In genomic region chr9:94913550-94913949, GRCh38 we compare ENCODE assay signal across 10 cellular contexts.
DNase-seq lines count a peak whose midpoint lies in the region; ATAC-seq and TF ChIP-seq lines count a peak whose summit lies in the region.
"Had no signal": no experiment of that assay in that cellular context is flagged by ENCODE, and none has a peak within 500 bp of the region (broad histone marks: within the 10 kb centered on the region; RNA-seq: fewer than 3 reads in every experiment).

No MANE protein-coding gene starts in this region.

- H4K20me1 ChIP-seq in hepatocyte (ENCODE audit: insufficient read depth, poor library complexity, severe bottlenecking), result no peaks in the 10 kb centered on the region

- H3K36me3 ChIP-seq in HUES64 (ENCODE audit: insufficient read depth, low read length), result no peaks in the 10 kb centered on the region
- H3K36me3 ChIP-seq in Panc1 (ENCODE audit: control insufficient read depth, insufficient read depth, low read length), result no peaks in the 10 kb centered on the region
- H3K36me3 ChIP-seq in hepatocyte (replicated peaks; ENCODE audit: insufficient read depth, low read depth), result no peaks in the 10 kb centered on the region
- no peaks in the 10 kb centered on the region for H3K36me3 ChIP-seq in skeletal muscle tissue (ENCODE audit: control insufficient read depth in 3 of 3, insufficient read depth in 3 of 3, low read length in 3 of 3)

- H3K79me2 ChIP-seq in hepatocyte, result peaks cover 20% of the 10 kb centered on the region

- WGBS in HUES64, result 54% methylated on average over 4 of the region's 4 CpGs
- WGBS in hepatocyte (ENCODE audit: low lambda C conversion rate, missing lambda C conversion rate), result 37% methylated on average over 4 of the region's 4 CpGs

- H3K4me2 ChIP-seq in hepatocyte, result peak overlapping the region; percentile 9

- H3K27ac ChIP-seq in HUES64 (ENCODE audit: low read depth, low read length) (peak overlapping the region; percentile 9), Panc1 (ENCODE audit: low read length) (peak overlapping the region; percentile 98), hepatocyte (peak overlapping the region; percentile 82), skeletal muscle tissue (ENCODE audit: low read depth, low read length) (peak overlapping the region; percentile 29)

- DNase-seq in Panc1 (ENCODE audit: low read depth, low spot score), result no peak
- no peak for DNase-seq in hepatocyte (ENCODE audit: low spot score)
- no peak for DNase-seq in AG08396 (ENCODE audit: low spot score)
- DNase-seq: activated CD4-positive, alpha-beta T cell treated with anti-CD3 and anti-CD28 coated beads, Interleukin-2, amount 10 ng/mL, durations not matched to agents 24 days and 14 days; activated naive CD4-positive, alpha-beta T cell; T-cell had no signal

- no TSS peak for BruUV-seq in Panc1 (replicated peaks; lab: Mats Ljungman, UMichigan)

- TF ChIP-seq CTCF in Panc1 (IDR thresholded peaks at IDR 0.05) (no peak), hepatocyte (IDR thresholded peaks at IDR 0.05; ENCODE audit: poor library complexity) (no peak)

- in situ Hi-C loops in Panc1 (cut with HindIII; ENCODE audit: low pct_unique_long_range_greater_than_20kb, low sequenced_read_pairs), result no loop called here

- CTCF ChIA-PET in Panc1 (lab: Charles Lee), result interaction anchor here (0.5 kb wide), 1 partner anchor 93 kb away, joined by 7 read pairs; no protein-coding TSS in a partner anchor

- POLR2A ChIA-PET in Panc1 (lab: Charles Lee), result interaction anchor here (0.7 kb wide), 1 partner anchor 95 kb away, joined by 3 read pairs; no protein-coding TSS in a partner anchor

- H3K9me3 ChIP-seq in HUES64 (ENCODE audit: insufficient read depth, low read depth, low read length) (no peaks in the 10 kb centered on the region), Panc1 (ENCODE audit: control insufficient read depth, insufficient read depth, low read depth, low read length) (no peaks in the 10 kb centered on the region), hepatocyte (ENCODE audit: low read depth) (no peaks in the 10 kb centered on the region), skeletal muscle tissue (ENCODE audit: control insufficient read depth in 3 of 3, low read length in 3 of 3) (no peaks in the 10 kb centered on the region)

- H3K4me1 ChIP-seq in HUES64 (ENCODE audit: insufficient read depth, low read length), result peaks cover 50% of the 10 kb centered on the region
- H3K4me1 ChIP-seq in Panc1 (ENCODE audit: control insufficient read depth, insufficient read depth, low read length), result peaks cover 76% of the 10 kb centered on the region
- peaks cover 50% of the 10 kb centered on the region for H3K4me1 ChIP-seq in hepatocyte (ENCODE audit: insufficient read depth)
- H3K4me1 ChIP-seq in skeletal muscle tissue (ENCODE audit: control insufficient read depth in 3 of 3, insufficient read depth in 3 of 3, low read length in 3 of 3), result peaks cover 5 to 34% (median 22%) of the 10 kb centered on the region in 3 donors

- peak; percentile 9; the same call in 1 of the 2 replicates for ATAC-seq in Panc1
- no peak for ATAC-seq in HG02759 (IDR thresholded peaks at IDR 0.05; ENCODE audit: unreplicated experiment)
- ATAC-seq in GM18873 (IDR thresholded peaks at IDR 0.05; ENCODE audit: low FRiP score, unreplicated experiment), result no peak
- ATAC-seq: T-cell had no signal

- no peak overlapping the region for H3K9ac ChIP-seq in HUES64 (ENCODE audit: low read depth, low read length)
- H3K9ac ChIP-seq in skeletal muscle tissue (ENCODE audit: low read depth in 1 of 3, low read length in 3 of 3), result no peak overlapping the region

- H3K27me3 ChIP-seq in HUES64 (ENCODE audit: insufficient read depth, low read length) (no peaks in the 10 kb centered on the region), Panc1 (ENCODE audit: control insufficient read depth, insufficient read depth, low read length) (no peaks in the 10 kb centered on the region), hepatocyte (no peaks in the 10 kb centered on the region), skeletal muscle tissue (ENCODE audit: control insufficient read depth in 3 of 3, insufficient read depth in 3 of 3, low read length in 3 of 3) (no peaks in the 10 kb centered on the region)

- intact Hi-C loops in Panc1 (cut with micrococcal nuclease; ENCODE audit: unreplicated experiment), result no loop called here

- H2AFZ ChIP-seq in hepatocyte, result no peak overlapping the region

- H3K4me3 ChIP-seq in HUES64 (ENCODE audit: low read length) (0 out of 2 replicates have a peak overlapping the region, but pooled peaks have one; percentile 9), Panc1 (ENCODE audit: low read depth in 2 of 2, low read length in 2 of 2) (no peak overlapping the region), hepatocyte (no peak overlapping the region), skeletal muscle tissue (ENCODE audit: low read length in 3 of 3) (no peak overlapping the region)

- H3K9me2 ChIP-seq in hepatocyte (replicated peaks; ENCODE audit: insufficient read depth), result no peaks in the 10 kb centered on the region

Comparison
In these comparisons a context has a peak if more than half of its experiments do, and no peak if none do; other contexts are left out.
1. H3K27ac ChIP-seq: peak in every context shown above with its lines; median percentile 98 in Panc1; 82 in hepatocyte; 29 in skeletal muscle tissue; 9 in HUES64.